Comparison of ENCODE assay signal across 36 cellular contexts in the genomic region with DNA sequence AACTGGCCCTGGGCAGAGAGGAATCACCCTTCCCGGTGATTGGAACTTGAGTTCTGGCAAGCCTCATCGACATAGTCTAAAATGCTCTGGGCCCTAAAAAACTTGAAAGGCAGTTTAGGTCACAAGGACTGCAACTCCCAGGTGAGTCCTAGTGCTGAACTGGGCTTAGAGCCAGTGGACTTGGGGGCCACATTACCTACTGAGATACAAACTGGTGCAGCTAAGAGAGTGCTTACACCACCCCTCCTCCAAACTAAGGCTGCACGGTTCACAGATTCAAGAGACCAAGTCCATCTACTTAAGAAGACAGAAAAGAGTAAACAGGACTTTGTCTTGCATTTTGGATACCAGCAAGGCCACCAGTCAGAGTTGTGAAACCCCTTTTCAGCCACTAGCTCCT. TPM values are rescaled to one million over a fixed set of nuclear protein-coding genes. Genes with fewer than 3 reads are reported as not detected.
DNase-seq lines count a peak whose midpoint lies in the region; ATAC-seq, FAIRE-seq and TF ChIP-seq lines count a peak whose summit lies in the region.
"Had no signal": no experiment of that assay in that cellular context is flagged by ENCODE, and none has a peak within 500 bp of the region (broad histone marks: within the 10 kb centered on the region; RNA-seq: fewer than 3 reads in every experiment).

No MANE protein-coding gene starts in this region.

- no peak overlapping the region for H3K4me3 Mint-ChIP-seq in endodermal cell
- H3K4me3 Mint-ChIP-seq in activated T-cell treated with anti-CD3 and anti-CD28 coated beads, Interleukin-2, amount 50 U/mL, for 72 hours = no peak overlapping the region
- H3K4me3 Mint-ChIP-seq: B cell; CD14-positive monocyte; CD4-positive, alpha-beta memory T cell; CD4-positive, alpha-beta T cell; CD4-positive, CD25-positive, alpha-beta regulatory T cell; CD8-positive, alpha-beta memory T cell; CD8-positive, alpha-beta T cell had no signal

- H3K4me2 ChIP-seq in BLaER1 = no peak overlapping the region
- H3K4me2 ChIP-seq: A549; BLaER1 treated with 17β-estradiol and CSF1 and Interleukin-3, amounts not matched to agents 10 nM and 100 nM had no signal

- H3K27ac Mint-ChIP-seq in endodermal cell = no peak overlapping the region
- H3K27ac Mint-ChIP-seq in activated T-cell treated with anti-CD3 and anti-CD28 coated beads, Interleukin-2, amount 50 U/mL, for 72 hours = no peak overlapping the region
- H3K27ac Mint-ChIP-seq: B cell; CD14-positive monocyte; CD4-positive, alpha-beta memory T cell; CD4-positive, alpha-beta T cell; CD4-positive, CD25-positive, alpha-beta regulatory T cell; CD8-positive, alpha-beta memory T cell; CD8-positive, alpha-beta T cell had no signal

- intact Hi-C loops in thyroid gland (cut with DNase I) = no loop called here

- TF ChIP-seq POLR2A in thyroid gland (IDR thresholded peaks at IDR 0.05) = no peak

- H3K9me3 ChIP-seq in BLaER1 = peaks cover 94% of the 10 kb centered on the region
- H3K9me3 ChIP-seq in endodermal cell (ENCODE audit: control insufficient read depth, low read length) = peaks cover 86% of the 10 kb centered on the region
- H3K9me3 ChIP-seq in thyroid gland = no peaks in the 10 kb centered on the region
- H3K9me3 ChIP-seq: BE2C had no signal

- H3K27ac ChIP-seq in BLaER1 (no peak overlapping the region), endodermal cell (ENCODE audit: low read depth, low read length) (no peak overlapping the region), thyroid gland (no peak overlapping the region)
- H3K27ac ChIP-seq: 22Rv1; A549; BLaER1 treated with 17β-estradiol and CSF1 and Interleukin-3, amounts not matched to agents 10 nM and 100 nM; C4-2B had no signal

- H3K4me3 ChIP-seq in BLaER1 = peak overlapping the region; percentile 39; the same call in 1 of the 2 replicates
- H3K4me3 ChIP-seq in endodermal cell (ENCODE audit: low read length) = peak overlapping the region; percentile 70
- H3K4me3 ChIP-seq in thyroid gland (replicated peaks in 1 of 3) = no peak overlapping the region
- H3K4me3 ChIP-seq: A549 had no signal

- H3K4me1 Mint-ChIP-seq in endodermal cell = no peaks in the 10 kb centered on the region
- H3K4me1 Mint-ChIP-seq in activated T-cell treated with anti-CD3 and anti-CD28 coated beads, Interleukin-2, amount 50 U/mL, for 72 hours (ENCODE audit: low read depth) = peaks cover 3% of the 10 kb centered on the region
- H3K4me1 Mint-ChIP-seq: B cell; CD14-positive monocyte; CD4-positive, alpha-beta memory T cell had no signal

- H3K27me3 ChIP-seq in BLaER1 = no peaks in the 10 kb centered on the region
- H3K27me3 ChIP-seq in endodermal cell (ENCODE audit: control insufficient read depth, insufficient read depth, low read length, poor library complexity, severe bottlenecking) = no peaks in the 10 kb centered on the region
- no peaks in the 10 kb centered on the region for H3K27me3 ChIP-seq in thyroid gland
- H3K27me3 ChIP-seq: BE2C; BLaER1 treated with 17β-estradiol and CSF1 and Interleukin-3, amounts not matched to agents 10 nM and 100 nM had no signal

- FAIRE-seq in urothelium cell line (lab: Jason Lieb, UNC) = peak; percentile 69
- no peak for FAIRE-seq in RCC 7860 (lab: Jason Lieb, UNC)
- FAIRE-seq: A204.1, A549, D721Med had no signal

- peaks cover 58% of the 10 kb centered on the region for H3K36me3 Mint-ChIP-seq in endodermal cell (ENCODE audit: low read depth)
- peaks cover 26 to 31% of the 10 kb centered on the region in 2 donors for H3K36me3 Mint-ChIP-seq in activated T-cell treated with anti-CD3 and anti-CD28 coated beads, Interleukin-2, amount 50 U/mL, for 72 hours (ENCODE audit: insufficient read depth in 2 of 2)

- no peaks in the 10 kb centered on the region for H3K27me3 Mint-ChIP-seq in endodermal cell (ENCODE audit: insufficient read depth)
- H3K27me3 Mint-ChIP-seq in activated T-cell treated with anti-CD3 and anti-CD28 coated beads, Interleukin-2, amount 50 U/mL, for 72 hours (ENCODE audit: low read depth) = no peaks in the 10 kb centered on the region
- H3K27me3 Mint-ChIP-seq: B cell; CD4-positive, alpha-beta memory T cell; CD4-positive, alpha-beta T cell; CD4-positive, CD25-positive, alpha-beta regulatory T cell had no signal

- H3K9ac ChIP-seq in BLaER1 = no peak overlapping the region
- no peak overlapping the region for H3K9ac ChIP-seq in endodermal cell (ENCODE audit: extremely low read depth, low read length, poor library complexity, severe bottlenecking)
- H3K9ac ChIP-seq: BLaER1 treated with 17β-estradiol and CSF1 and Interleukin-3, amounts not matched to agents 10 nM and 100 nM had no signal

- no peak for TF ChIP-seq CTCF in endodermal cell (conservative IDR thresholded peaks at IDR 0.05)
- TF ChIP-seq CTCF in thyroid gland (IDR thresholded peaks at IDR 0.05) = no peak

- peaks cover 77% of the 10 kb centered on the region for H3K36me3 ChIP-seq in BLaER1
- peaks cover 28% of the 10 kb centered on the region for H3K36me3 ChIP-seq in endodermal cell (ENCODE audit: control insufficient read depth, insufficient read depth, low read length)
- H3K36me3 ChIP-seq in thyroid gland = no peaks in the 10 kb centered on the region
- H3K36me3 ChIP-seq: BE2C had no signal

- peaks cover 80% of the 10 kb centered on the region for H3K9me3 Mint-ChIP-seq in endodermal cell
- peaks cover 2 to 23% of the 10 kb centered on the region in 2 donors for H3K9me3 Mint-ChIP-seq in activated T-cell treated with anti-CD3 and anti-CD28 coated beads, Interleukin-2, amount 50 U/mL, for 72 hours

- no peaks in the 10 kb centered on the region for H4K20me1 ChIP-seq in BLaER1
- H4K20me1 ChIP-seq: BLaER1 treated with 17β-estradiol and CSF1 and Interleukin-3, amounts not matched to agents 10 nM and 100 nM had no signal

- no peaks in the 10 kb centered on the region for H3K4me1 ChIP-seq in BLaER1
- no peaks in the 10 kb centered on the region for H3K4me1 ChIP-seq in endodermal cell (ENCODE audit: control insufficient read depth, insufficient read depth, low read length)
- H3K4me1 ChIP-seq in thyroid gland = no peaks in the 10 kb centered on the region
- H3K4me1 ChIP-seq: A549; BE2C; BLaER1 treated with 17β-estradiol and CSF1 and Interleukin-3, amounts not matched to agents 10 nM and 100 nM; Caco-2 had no signal

- WGBS in endodermal cell (ENCODE audit: insufficient coverage in 1 of 2, insufficient read length in 1 of 2), 2 experiments = 97 to 100% methylated on average over 3 of the region's 3 CpGs
- 26 to 54% methylated on average over 3 of the region's 3 CpGs for WGBS in thyroid gland, 2 donors

- ATAC-seq in activated T-cell treated with anti-CD3 and anti-CD28 coated beads, Interleukin-2, amount 50 U/mL, for 72 hours (replicated peaks in 1 of 2) = no peak
- ATAC-seq: A549; CD8-positive, alpha-beta T cell had no signal

- no peak for DNase-seq in endodermal cell
- peak; percentile 54 to 69 for DNase-seq in thyroid gland
- no peak for DNase-seq in urothelium cell line (ENCODE audit: low spot score)
- no peak for DNase-seq in RCC 7860 (ENCODE audit: low spot score)
- no peak for DNase-seq in activated naive CD4-positive, alpha-beta T cell treated with anti-CD3 and anti-CD28 coated beads, Interleukin-2, amount 50 U/mL, for 16 hours
- no peak for DNase-seq in activated T-cell treated with anti-CD3 and anti-CD28 coated beads, Interleukin-2, amount 50 U/mL, for 72 hours
- no peak for DNase-seq in activated CD8-positive, alpha-beta memory T cell treated with anti-CD3 and anti-CD28 coated beads, Interleukin-2, amount 50 U/mL, for 48 hours
- DNase-seq: 8988T; ACHN; AML-193; BE2C; C1 segment of cervical spinal cord; Caco-2; Calu3; CD4-positive, alpha-beta memory T cell; CD4-positive, alpha-beta T cell; CD4-positive, CD25-positive, alpha-beta regulatory T cell; CD8-positive, alpha-beta memory T cell; CD8-positive, alpha-beta T cell; COR-L47; DMS 273 treated with DMSO at 0.1 percent for 48 hours; DMS153; DMS53; DMS79; DMS79 treated with DMSO at 0.1 percent for 48 hours; DND-41; EL had no signal

RNA-seq across cellular contexts. Expression of a gene that starts 25.3 kb away (rescaled TPM):
- total RNA-seq in endodermal cell (10 to 100 TPM; 24.6 to 31.9 TPM), thyroid gland (10 to 100 TPM in 2 of 4 donors, 1 to 10 TPM in 2; 2.9 to 12.0 (median 8.5) TPM)
- 25.4 TPM for polyA plus RNA-seq in endodermal cell (2013, experiment 1 of 2)
- 29.5 TPM for polyA plus RNA-seq in endodermal cell (2013, experiment 2 of 2)
- 10 to 100 TPM; 24.9 to 25.0 TPM for total RNA-seq in activated T-cell treated with anti-CD3 and anti-CD28 coated beads, Interleukin-2, amount 50 U/mL, for 72 hours

Comparison
In these comparisons a context has a peak if more than half of its experiments do, and no peak if none do; other contexts are left out.
1. H3K4me3 ChIP-seq: peak in BLaER1 (single experiment) and endodermal cell (single experiment); none in thyroid gland (0 of 3).
2. DNase-seq: peak in thyroid gland (2 of 2); none in endodermal cell (single experiment), urothelium cell line (single experiment), RCC 7860 (single experiment), activated naive CD4-positive, alpha-beta T cell treated with anti-CD3 and anti-CD28 coated beads, Interleukin-2, amount 50 U/mL, for 16 hours (single experiment), activated T-cell treated with anti-CD3 and anti-CD28 coated beads, Interleukin-2, amount 50 U/mL, for 72 hours (0 of 2) and activated CD8-positive, alpha-beta memory T cell treated with anti-CD3 and anti-CD28 coated beads, Interleukin-2, amount 50 U/mL, for 48 hours (single experiment).